Comparison of ENCODE assay signal across 8 cellular contexts in genomic region chr17:38604479-38605229, GRCh38. TPM values are rescaled to one million over a fixed set of nuclear protein-coding genes. Genes with fewer than 3 reads are reported as not detected.
DNase-seq lines count a peak whose midpoint lies in the region; TF ChIP-seq lines count a peak whose summit lies in the region.

No MANE protein-coding gene starts in this region.

- no peaks in the 10 kb centered on the region for H3K27me3 ChIP-seq in PC-9 (ENCODE audit: insufficient read depth, low read depth)
- H3K27me3 ChIP-seq in effector memory CD4-positive, alpha-beta T cell (replicated peaks; ENCODE audit: control insufficient read depth, insufficient read depth, low read length, poor library complexity, severe bottlenecking), result peaks cover 46% of the 10 kb centered on the region
- peaks cover 0 to 90% of the 10 kb centered on the region in 2 donors for H3K27me3 ChIP-seq in tibial artery

- CTCF ChIA-PET in PC-9 (lab: Charles Lee), result interaction anchor here (0.6 to 0.7 kb wide), 2 partner anchors 176 to 282 kb away, joined by 6 to 9 read pairs; no protein-coding TSS in a partner anchor

- peak overlapping the region; percentile 69 for H3K4me2 ChIP-seq in PC-9

- H3K9me3 ChIP-seq in PC-9 (ENCODE audit: insufficient read depth, low read depth) (no peaks in the 10 kb centered on the region), tibial artery (no peaks in the 10 kb centered on the region)
- H3K9me3 ChIP-seq in effector memory CD4-positive, alpha-beta T cell (ENCODE audit: control insufficient read depth, low read length), result no peaks in the 10 kb centered on the region

- BruUV-seq in PC-9 (replicated peaks; lab: Mats Ljungman, UMichigan), result no TSS peak

- H3K4me1 ChIP-seq in PC-9 (replicated peaks; ENCODE audit: insufficient read depth) (peaks cover 23% of the 10 kb centered on the region), tibial artery (peaks cover 0 to 40% (median 23%) of the 10 kb centered on the region in 4 donors)
- H3K4me1 ChIP-seq in effector memory CD4-positive, alpha-beta T cell (ENCODE audit: control insufficient read depth, insufficient read depth, low read length, poor library complexity, severe bottlenecking), result peaks cover 17% of the 10 kb centered on the region

- H3K4me3 ChIP-seq in PC-9 (peak overlapping the region; percentile 61; the same call in 1 of the 2 replicates), tibial artery (no peak overlapping the region)
- no peak overlapping the region for H3K4me3 ChIP-seq in effector memory CD4-positive, alpha-beta T cell (ENCODE audit: insufficient read depth, low read depth, low read length, poor library complexity, severe bottlenecking)

- POLR2A ChIA-PET in PC-9 (lab: Charles Lee; ENCODE audit: unreplicated experiment), result interaction anchor here (0.7 kb wide), 1 partner anchor 14 kb away, joined by 7 read pairs; no protein-coding TSS in a partner anchor

- no peaks in the 10 kb centered on the region for H3K9me2 ChIP-seq in PC-9 (ENCODE audit: insufficient read depth)

- TF ChIP-seq CTCF in PC-9 (conservative IDR thresholded peaks at IDR 0.05), result no peak; the same call in 1 of the 2 replicates
- no peak for TF ChIP-seq CTCF in tibial artery (IDR thresholded peaks at IDR 0.05)

- intact Hi-C loops in PC-9 (cut with micrococcal nuclease; ENCODE audit: unreplicated experiment) (no loop called here), tibial artery (cut with DNase I; ENCODE audit: low total_unique reads) (no loop called here)

- H3K27ac ChIP-seq in PC-9 (no peak overlapping the region), tibial artery (no peak overlapping the region)
- H3K27ac ChIP-seq in effector memory CD4-positive, alpha-beta T cell (ENCODE audit: insufficient read depth, low read length, poor library complexity, severe bottlenecking), result no peak overlapping the region

- H2AFZ ChIP-seq in PC-9, result no peak overlapping the region

- H4K20me1 ChIP-seq in PC-9 (ENCODE audit: insufficient read depth), result peaks cover 7% of the 10 kb centered on the region; the same call in 1 of the 2 replicates

- peaks cover 34% of the 10 kb centered on the region for H3F3A ChIP-seq in PC-9 (ENCODE audit: insufficient read depth, low read depth)

- peak; percentile 70 for DNase-seq in DMS53 (lab: John Stamatoyannopoulos, UW)
- DNase-seq in DMS53 treated with DMSO at 0.1 percent for 48 hours (lab: John Stamatoyannopoulos, UW; ENCODE audit: unreplicated experiment), result no peak
- no peak for DNase-seq in PC-9
- DNase-seq in ecto neural progenitor cell (ENCODE audit: low spot score), result peak; percentile 88
- DNase-seq in stimulated activated CD4-positive, alpha-beta T cell treated with anti-CD3 and anti-CD28 coated beads, Interleukin-12 subunit alpha, Interleukin-12 subunit beta, amount 100 ng/mL, for 4 hours, result peak; percentile 20
- no peak for DNase-seq in NCI-H128 (lab: John Stamatoyannopoulos, UW; ENCODE audit: unreplicated experiment)
- no peak for DNase-seq in effector memory CD4-positive, alpha-beta T cell
- no peak for DNase-seq in tibial artery

- H3K36me3 ChIP-seq in PC-9 (ENCODE audit: low read depth) (no peaks in the 10 kb centered on the region), tibial artery (no peaks in the 10 kb centered on the region)
- no peaks in the 10 kb centered on the region for H3K36me3 ChIP-seq in effector memory CD4-positive, alpha-beta T cell (ENCODE audit: control insufficient read depth, insufficient read depth, low read length)

- no peaks in the 10 kb centered on the region; the same call in 1 of the 2 replicates for H3K79me2 ChIP-seq in PC-9 (ENCODE audit: low read depth)

RNA-seq across cellular contexts. Expression of gene SRCIN1, which starts 1.1 kb away (rescaled TPM):
- 16.7 and 23.7 TPM in 2 replicates for total RNA-seq in PC-9 (2021)

Comparison
In these comparisons a context has a peak if more than half of its experiments do, and no peak if none do; other contexts are left out.
1. DNase-seq: peak in DMS53 (single experiment), ecto neural progenitor cell (single experiment) and stimulated activated CD4-positive, alpha-beta T cell treated with anti-CD3 and anti-CD28 coated beads, Interleukin-12 subunit alpha, Interleukin-12 subunit beta, amount 100 ng/mL, for 4 hours (single experiment); none in DMS53 treated with DMSO at 0.1 percent for 48 hours (single experiment), PC-9 (0 of 2), NCI-H128 (single experiment), effector memory CD4-positive, alpha-beta T cell (0 of 3) and tibial artery (0 of 2).